8 cellular contexts compared by ENCODE assay signal in the genomic region with DNA sequence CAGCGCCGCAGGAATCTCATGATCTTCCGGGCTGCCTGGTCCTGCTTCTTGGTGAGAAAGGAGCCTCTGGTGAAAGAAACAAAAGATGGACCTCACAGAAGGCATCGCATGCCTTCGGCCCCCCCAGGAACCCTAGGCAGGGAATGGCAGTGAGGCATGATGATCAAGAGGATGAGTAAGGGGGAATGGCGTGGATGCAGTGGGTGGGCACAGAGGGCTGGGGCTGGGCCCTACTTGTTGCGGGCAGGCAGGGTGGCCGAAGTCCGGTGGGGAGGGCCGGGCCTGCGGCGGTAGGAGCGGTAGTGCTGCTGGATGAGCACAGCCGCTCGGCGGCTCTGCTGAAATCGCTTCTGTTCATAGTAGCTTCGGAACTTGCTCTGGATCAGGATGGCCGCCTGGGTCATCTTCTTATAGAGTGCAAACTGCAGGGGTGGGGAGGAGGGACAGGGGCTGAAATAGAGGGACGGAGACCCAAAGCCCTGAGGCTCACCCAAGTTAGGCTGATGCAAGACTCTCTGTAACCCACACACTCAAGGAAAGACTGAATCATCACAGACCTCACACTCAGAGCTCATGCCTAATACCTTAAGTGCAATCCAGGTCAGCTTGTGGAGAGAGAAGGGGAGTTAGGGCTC. TPM values are rescaled to one million over a fixed set of nuclear protein-coding genes. Genes with fewer than 3 reads are reported as not detected.
A peak's percentile ranks its signal among the peaks of the same experiment; 100 is the strongest.
DNase-seq lines count a peak whose midpoint lies in the region; ATAC-seq and TF ChIP-seq lines count a peak whose summit lies in the region.

No MANE protein-coding gene starts in this region.

- peak overlapping the region in 1 of 2 experiments; percentile 90 for H3K23ac ChIP-seq in mesenchymal stem cell (ENCODE audit: low read length in 2 of 2)

- H3K4me1 Mint-ChIP-seq in MCF 10A (ENCODE audit: insufficient read depth, unreplicated experiment): peaks cover 15% of the 10 kb centered on the region

- H3F3A ChIP-seq in DOHH2 (ENCODE audit: control insufficient read depth, insufficient read depth): no peaks in the 10 kb centered on the region; the same call in 1 of the 2 replicates

- peak overlapping the region; percentile 50 to 97 for H3K4ac ChIP-seq in mesenchymal stem cell (ENCODE audit: low read depth in 1 of 2, low read length in 2 of 2)

- peak overlapping the region; percentile 75 for H2AK5ac ChIP-seq in mesenchymal stem cell (ENCODE audit: low read length, severe bottlenecking)

- peak overlapping the region; percentile 39 for H2BK5ac ChIP-seq in mesenchymal stem cell (ENCODE audit: low read depth, low read length, poor library complexity, severe bottlenecking)

- no peaks in the 10 kb centered on the region for H3K27me3 Mint-ChIP-seq in MCF 10A (ENCODE audit: insufficient read depth, unreplicated experiment)

- no peak for TF ChIP-seq CTCF in DOHH2 (IDR thresholded peaks at IDR 0.05; ENCODE audit: low read depth, low read length, poor library complexity, severe bottlenecking)
- TF ChIP-seq CTCF in MCF 10A (IDR thresholded peaks at IDR 0.05; ENCODE audit: unreplicated experiment): no peak
- TF ChIP-seq CTCF in lower leg skin (IDR thresholded peaks at IDR 0.05): no peak

- 48% methylated on average over 17 of the region's 20 CpGs for WGBS in mesenchymal stem cell
- 49% methylated on average over 20 of the region's 20 CpGs for WGBS in urinary bladder
- 69 to 75% methylated on average over 20 of the region's 20 CpGs for WGBS in lower leg skin, 2 donors

- H3K4me3 ChIP-seq in DOHH2 (ENCODE audit: low read length) (peak overlapping the region; percentile 86), mesenchymal stem cell (ENCODE audit: insufficient read depth in 1 of 2, low read depth in 1 of 2, low read length in 2 of 2) (peak overlapping the region; percentile 59 to 94), urinary bladder (ENCODE audit: low read depth, low read length) (no peak overlapping the region), lower leg skin (ENCODE audit: low read depth, poor library complexity, severe bottlenecking) (no peak overlapping the region)

- H3K27ac ChIP-seq in DOHH2 (ENCODE audit: low read depth, low read length): no peak overlapping the region
- peak overlapping the region; percentile 95 for H3K27ac ChIP-seq in mesenchymal stem cell (ENCODE audit: low read length, poor library complexity, severe bottlenecking)
- H3K27ac ChIP-seq in urinary bladder (ENCODE audit: low read depth): peak overlapping the region; percentile 64

- H4K20me1 ChIP-seq in DOHH2 (ENCODE audit: control insufficient read depth, insufficient read depth, low read depth, low read length): no peaks in the 10 kb centered on the region

- H3K9me2 ChIP-seq in DOHH2 (replicated peaks; ENCODE audit: control insufficient read depth, low read length): no peaks in the 10 kb centered on the region

- H3K14ac ChIP-seq in mesenchymal stem cell (ENCODE audit: low read length in 2 of 2): peak overlapping the region in 1 of 2 experiments; percentile 95

- H3K4me1 ChIP-seq in DOHH2 (ENCODE audit: control insufficient read depth, low read length): peaks cover 19% of the 10 kb centered on the region
- H3K4me1 ChIP-seq in mesenchymal stem cell (ENCODE audit: control insufficient read depth, insufficient read depth, low read depth, low read length): peaks cover 31% of the 10 kb centered on the region
- no peaks in the 10 kb centered on the region for H3K4me1 ChIP-seq in urinary bladder (ENCODE audit: insufficient read depth)

- peak overlapping the region; percentile 59 for H2BK120ac ChIP-seq in mesenchymal stem cell (ENCODE audit: low read depth, low read length)

- H3K4me2 ChIP-seq in DOHH2 (ENCODE audit: low read length): peak overlapping the region; percentile 72
- H3K4me2 ChIP-seq in mesenchymal stem cell (ENCODE audit: low read length, poor library complexity, severe bottlenecking): peak overlapping the region; percentile 82

- no peak for ATAC-seq in GM18867 (IDR thresholded peaks at IDR 0.05; ENCODE audit: unreplicated experiment)

- H3K4me3 Mint-ChIP-seq in MCF 10A (ENCODE audit: unreplicated experiment): no peak overlapping the region

- H3K27ac Mint-ChIP-seq in MCF 10A (ENCODE audit: low read depth, unreplicated experiment): no peak overlapping the region

- peak overlapping the region; percentile 20 to 89 for H2BK12ac ChIP-seq in mesenchymal stem cell (ENCODE audit: low read length in 2 of 2)

- POLR2A ChIA-PET in MCF 10A (lab: Yijun Ruan, JAX): interaction anchor here (0.7 to 13.3 kb wide), 16 partner anchors 9 to 266 kb away, joined by 3 to 639 read pairs (median 8); a partner anchor contains a TSS

- peak overlapping the region; percentile 63 for H4K8ac ChIP-seq in mesenchymal stem cell (ENCODE audit: low read length)

- H2AFZ ChIP-seq in mesenchymal stem cell (ENCODE audit: low read depth, low read length): no peak overlapping the region

- peak overlapping the region; percentile 15 for H2BK15ac ChIP-seq in mesenchymal stem cell (ENCODE audit: low read depth, poor library complexity, severe bottlenecking)

- peak overlapping the region; percentile 99 for H3K9ac ChIP-seq in mesenchymal stem cell (ENCODE audit: low read length)

- CTCF ChIA-PET in MCF 10A (lab: Yijun Ruan, JAX): interaction anchor here (0.6 to 2.4 kb wide), 5 partner anchors 18 to 98 kb away, joined by 3 to 12 read pairs (median 4); no protein-coding TSS in a partner anchor

- BruUV-seq in MCF 10A (replicated peaks; lab: Mats Ljungman, UMichigan): TSS peak; percentile 65

- no peak for TF ChIP-seq POLR2A in lower leg skin (IDR thresholded peaks at IDR 0.05)

- H3K79me2 ChIP-seq in DOHH2 (ENCODE audit: control insufficient read depth, low read length): peaks cover 29% of the 10 kb centered on the region

- peak overlapping the region; percentile 87 to 99 for H3K18ac ChIP-seq in mesenchymal stem cell (ENCODE audit: low read depth in 1 of 2, low read length in 2 of 2)

- H3K36me3 ChIP-seq in DOHH2 (ENCODE audit: control insufficient read depth, low read length) (peaks cover 58% of the 10 kb centered on the region), mesenchymal stem cell (ENCODE audit: control insufficient read depth in 1 of 2, insufficient read depth in 2 of 2, low read depth in 1 of 2, low read length in 2 of 2) (peaks cover 42 to 48% of the 10 kb centered on the region in 2 experiments), urinary bladder (ENCODE audit: insufficient read depth) (no peaks in the 10 kb centered on the region)

- H3K9me3 Mint-ChIP-seq in MCF 10A (ENCODE audit: unreplicated experiment): no peaks in the 10 kb centered on the region

- intact Hi-C loops in MCF 10A (cut with micrococcal nuclease): loop anchor here (1.0 kb wide), 2 partner anchors 20 to 60 kb away; no protein-coding TSS in a partner anchor
- intact Hi-C loops in lower leg skin (cut with DNase I; ENCODE audit: low total_unique reads): no loop called here

- peak; percentile 85 for DNase-seq in MV-4-11 (lab: John Stamatoyannopoulos, UW)
- peak; percentile 92 for DNase-seq in MCF 10A (ENCODE audit: unreplicated experiment)
- DNase-seq in mesenchymal stem cell: peak; percentile 97
- DNase-seq in lower leg skin (ENCODE audit: low spot score in 2 of 2): no peak
- DNase-seq in cerebellum (ENCODE audit: low spot score): no peak

- H3K9me3 ChIP-seq in DOHH2 (ENCODE audit: control insufficient read depth, insufficient read depth, low read length): no peaks in the 10 kb centered on the region
- H3K9me3 ChIP-seq in mesenchymal stem cell (ENCODE audit: control insufficient read depth, low read length): no peaks in the 10 kb centered on the region

- peaks cover 42% of the 10 kb centered on the region for H3K36me3 Mint-ChIP-seq in MCF 10A (ENCODE audit: insufficient read depth, unreplicated experiment)

- H4K91ac ChIP-seq in mesenchymal stem cell (ENCODE audit: low read length): peak overlapping the region; percentile 97

- peaks cover 25% of the 10 kb centered on the region for H3K79me1 ChIP-seq in mesenchymal stem cell (replicated peaks; ENCODE audit: low read length, poor library complexity, severe bottlenecking)

- H3K27me3 ChIP-seq in DOHH2 (ENCODE audit: control insufficient read depth, low read length) (no peaks in the 10 kb centered on the region), mesenchymal stem cell (ENCODE audit: control insufficient read depth in 1 of 2, insufficient read depth in 1 of 2, low read length in 2 of 2) (no peaks in the 10 kb centered on the region)

RNA-seq across cellular contexts. Expression of a gene that starts 1.4 kb away (rescaled TPM):
- total RNA-seq in MCF 10A (2022) (112 and 151 TPM in 2 replicates), urinary bladder (35.2 TPM), lower leg skin (10 to 100 TPM; 35.1 to 64.0 (median 51.7) TPM), cerebellum (24.0 TPM)
- polyA plus RNA-seq in mesenchymal stem cell (2013, experiment 1 of 2): 51.2 TPM
- polyA plus RNA-seq in mesenchymal stem cell (2013, experiment 2 of 2): 49.7 TPM
- polyA plus RNA-seq in urinary bladder: 83.2 TPM

RNA-seq across cellular contexts. Expression of a gene that starts 18.1 kb away (rescaled TPM):
- total RNA-seq in MCF 10A (2022) (19.0 and 20.2 TPM in 2 replicates), urinary bladder (31.5 TPM), lower leg skin (1 to 10 TPM; 1.0 to 7.9 (median 4.9) TPM), cerebellum (3.3 TPM)
- polyA plus RNA-seq in mesenchymal stem cell (2013, experiment 1 of 2): 3.9 TPM
- polyA plus RNA-seq in mesenchymal stem cell (2013, experiment 2 of 2): 3.3 TPM
- polyA plus RNA-seq in urinary bladder: 6.3 TPM

RNA-seq across cellular contexts. Expression of a gene that starts 18.4 kb away (rescaled TPM):
- total RNA-seq in MCF 10A (2022) (126 and 154 TPM in 2 replicates), urinary bladder (5.7 TPM), lower leg skin (10 to 100 TPM; 21.7 to 35.3 (median 30.6) TPM), cerebellum (10.0 TPM)
- 51.0 TPM for polyA plus RNA-seq in mesenchymal stem cell (2013, experiment 1 of 2)
- 49.6 TPM for polyA plus RNA-seq in mesenchymal stem cell (2013, experiment 2 of 2)
- polyA plus RNA-seq in urinary bladder: 46.1 TPM

RNA-seq across cellular contexts. Expression of a gene that starts 20.7 kb away (rescaled TPM):
- total RNA-seq in MCF 10A (2022) (1,010 and 1,106 TPM in 2 replicates), urinary bladder (205 TPM), lower leg skin (100 to 1,000 TPM; 479 to 709 (median 540) TPM), cerebellum (70.8 TPM)
- polyA plus RNA-seq in mesenchymal stem cell (2013, experiment 1 of 2): 1,651 TPM
- 1,671 TPM for polyA plus RNA-seq in mesenchymal stem cell (2013, experiment 2 of 2)
- polyA plus RNA-seq in urinary bladder: 1,651 TPM

RNA-seq across cellular contexts. Expression of a gene that starts 28.3 kb away (rescaled TPM):
- total RNA-seq in MCF 10A (2022) (0.44 and 0.49 TPM in 2 replicates), urinary bladder (0.42 TPM), lower leg skin (1 to 10 TPM in 3 of 4 donors, under 1 TPM in 1; 0.39 to 2.6 (median 1.4) TPM), cerebellum (0.27 TPM)
- 0.83 TPM for polyA plus RNA-seq in mesenchymal stem cell (2013, experiment 1 of 2)
- polyA plus RNA-seq in mesenchymal stem cell (2013, experiment 2 of 2): 0.70 TPM
- polyA plus RNA-seq in urinary bladder: 1.3 TPM

Comparison
In these comparisons a context has a peak if more than half of its experiments do, and no peak if none do; other contexts are left out.
1. H3K4me3 ChIP-seq: peak in DOHH2 (single experiment) and mesenchymal stem cell (2 of 2); none in urinary bladder (single experiment) and lower leg skin (single experiment).
2. DNase-seq: peak in MV-4-11 (single experiment), MCF 10A (single experiment) and mesenchymal stem cell (single experiment); none in lower leg skin (0 of 2) and cerebellum (single experiment).